ENCODE assay signal across 8 cellular contexts in the genomic region with DNA sequence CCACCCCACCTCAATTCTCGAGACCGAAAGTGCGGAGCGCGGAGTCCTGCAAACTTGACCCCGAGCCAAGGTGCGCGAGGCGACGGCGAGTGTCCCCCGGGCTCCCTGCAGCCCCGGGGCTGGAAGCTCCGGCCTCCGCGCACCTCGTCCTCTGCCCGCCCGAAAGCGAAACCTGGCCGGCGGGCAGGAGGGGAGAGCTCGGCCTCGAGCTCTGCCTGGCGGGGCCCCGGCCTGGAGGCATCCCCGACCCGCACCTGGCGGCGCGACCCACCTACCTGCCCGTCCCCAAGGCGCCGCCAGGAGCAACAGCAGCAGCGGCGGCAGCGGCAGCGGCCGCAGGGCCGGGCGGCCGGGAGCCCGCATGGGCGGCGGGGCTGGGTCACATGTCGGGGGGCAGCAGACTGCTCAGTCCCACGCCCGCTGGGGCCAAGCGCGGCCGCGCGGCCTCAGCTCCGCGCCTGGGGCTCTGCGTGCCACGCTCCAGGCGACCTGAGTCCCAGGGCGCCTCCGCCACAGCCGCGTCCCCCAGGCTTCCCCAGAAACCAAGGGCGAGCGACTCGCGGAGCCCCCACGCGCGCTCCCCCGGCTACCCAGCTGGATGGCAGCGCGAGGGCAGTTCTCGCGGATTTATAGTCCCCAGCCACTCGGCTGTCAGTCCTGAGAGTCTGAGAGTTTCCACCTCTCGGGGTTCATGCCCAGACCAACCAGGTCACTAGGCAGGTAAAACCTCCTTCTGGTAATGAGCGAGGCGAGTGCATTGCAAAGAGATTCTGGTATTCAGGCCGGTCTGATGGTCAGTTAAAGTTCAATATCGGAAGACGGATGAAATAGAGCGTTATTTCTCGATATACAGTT. TPM values are rescaled to one million over a fixed set of nuclear protein-coding genes. Genes with fewer than 3 reads are reported as not detected.
A peak's percentile ranks its signal among the peaks of the same experiment; 100 is the strongest.
DNase-seq lines count a peak whose midpoint lies in the region; ATAC-seq and TF ChIP-seq lines count a peak whose summit lies in the region.

Gene IL20RA, minus strand, starts transcription at position 600 of the 855 bp plus-strand sequence. Its CDS starts 237 bp downstream, at position 363.

- H3K9me3 ChIP-seq in right cardiac atrium (ENCODE audit: control insufficient read depth, low read length): no peaks in the 10 kb centered on the region

- peaks cover 4% of the 10 kb centered on the region for H3K4me1 Mint-ChIP-seq in activated naive CD8-positive, alpha-beta T cell treated with anti-CD3 and anti-CD28 coated beads for 36 hours
- peaks cover 4% of the 10 kb centered on the region for H3K4me1 Mint-ChIP-seq in progenitor cell of endocrine pancreas (ENCODE audit: low read depth)

- H3K27ac ChIP-seq in right cardiac atrium (ENCODE audit: low read length): no peak within 1 kb of the TSS

- H3K36me3 Mint-ChIP-seq in activated naive CD8-positive, alpha-beta T cell treated with anti-CD3 and anti-CD28 coated beads for 36 hours: no peaks in the 10 kb centered on the region
- H3K36me3 Mint-ChIP-seq in progenitor cell of endocrine pancreas (ENCODE audit: insufficient read depth): no peaks in the 10 kb centered on the region

- H3K4me1 ChIP-seq in right cardiac atrium (ENCODE audit: control insufficient read depth, insufficient read depth, low read length): no peaks in the 10 kb centered on the region

- H3K4me3 Mint-ChIP-seq in activated naive CD8-positive, alpha-beta T cell treated with anti-CD3 and anti-CD28 coated beads for 36 hours: peak within 1 kb of the TSS; percentile 53
- H3K4me3 Mint-ChIP-seq in progenitor cell of endocrine pancreas (ENCODE audit: low read depth): peak within 1 kb of the TSS; percentile 65

- WGBS in right cardiac atrium: 18% methylated on average over 82 of the region's 83 CpGs

- DNase-seq in DMS53 (lab: John Stamatoyannopoulos, UW) (peak; percentile 77), HK-2 (ENCODE audit: unreplicated experiment) (peak; percentile 20), right cardiac atrium (peak; percentile 38 to 74 (median 74)), progenitor cell of endocrine pancreas (ENCODE audit: low spot score, unreplicated experiment) (peak; percentile 52)
- peak; percentile 6 for DNase-seq in activated naive CD8-positive, alpha-beta T cell treated with anti-CD3 and anti-CD28 coated beads for 36 hours
- DNase-seq in NK-92 treated with Interleukin-12 subunit alpha and Interleukin-12 subunit beta, amount 100 ng/mL, for 24 hours (lab: John Stamatoyannopoulos, UW): no peak

- H3K4me3 ChIP-seq in right cardiac atrium (ENCODE audit: low read length): peak within 1 kb of the TSS; percentile 73

- peak; percentile 44 for TF ChIP-seq CTCF in progenitor cell of endocrine pancreas (IDR thresholded peaks at IDR 0.05; ENCODE audit: unreplicated experiment)

- H3K27me3 ChIP-seq in right cardiac atrium (ENCODE audit: control insufficient read depth, insufficient read depth): no peaks in the 10 kb centered on the region

- H3K9me3 Mint-ChIP-seq in activated naive CD8-positive, alpha-beta T cell treated with anti-CD3 and anti-CD28 coated beads for 36 hours: no peaks in the 10 kb centered on the region
- H3K9me3 Mint-ChIP-seq in progenitor cell of endocrine pancreas (ENCODE audit: low read depth): peaks cover 9% of the 10 kb centered on the region

- intact Hi-C loops in right cardiac atrium (cut with DNase I): no loop called here

- no peak within 1 kb of the TSS for H3K27ac Mint-ChIP-seq in activated naive CD8-positive, alpha-beta T cell treated with anti-CD3 and anti-CD28 coated beads for 36 hours
- no peak within 1 kb of the TSS for H3K27ac Mint-ChIP-seq in progenitor cell of endocrine pancreas

- peak; percentile 73 to 83 for ATAC-seq in right cardiac atrium
- no peak for ATAC-seq in GM21447 (IDR thresholded peaks at IDR 0.05; ENCODE audit: unreplicated experiment)
- ATAC-seq in GM21723 (IDR thresholded peaks at IDR 0.05; ENCODE audit: unreplicated experiment): no peak

- peaks cover 87% of the 10 kb centered on the region for H3K27me3 Mint-ChIP-seq in activated naive CD8-positive, alpha-beta T cell treated with anti-CD3 and anti-CD28 coated beads for 36 hours
- peaks cover 60% of the 10 kb centered on the region for H3K27me3 Mint-ChIP-seq in progenitor cell of endocrine pancreas

RNA-seq across cellular contexts. Expression of gene IL20RA, which starts in this region (rescaled TPM):
- total RNA-seq in activated naive CD8-positive, alpha-beta T cell treated with anti-CD3 and anti-CD28 coated beads for 36 hours: not detected
- total RNA-seq in right cardiac atrium (1 to 10 TPM in 2 of 4 donors, under 1 TPM in 2; 0.11 to 2.5 (median 1.3) TPM), progenitor cell of endocrine pancreas (0.84 and 0.93 TPM in 2 replicates)
- 3.7 TPM for polyA plus RNA-seq in right cardiac atrium

Comparison
In these comparisons a context has a peak if more than half of its experiments do, and no peak if none do; other contexts are left out.
1. Peak in DNase-seq in activated naive CD8-positive, alpha-beta T cell treated with anti-CD3 and anti-CD28 coated beads for 36 hours; RNA of the gene not detected or under 1 TPM.
2. Peak in DNase-seq in progenitor cell of endocrine pancreas; RNA of the gene not detected or under 1 TPM.
3. ATAC-seq: peak in right cardiac atrium (2 of 2); none in GM21447 (single experiment) and GM21723 (single experiment).